In genomic region chr11:30800904-30801303, GRCh38 we compare ENCODE assay signal across 25 cellular contexts.
"Had no signal": no experiment of that assay in that cellular context is flagged by ENCODE, and none has a peak within 500 bp of the region (broad histone marks: within the 10 kb centered on the region; RNA-seq: fewer than 3 reads in every experiment).

No MANE protein-coding gene starts in this region.

- H3K27ac ChIP-seq: colonic mucosa, epithelial cell of prostate, esophagus squamous epithelium, heart right ventricle, left ventricle myocardium inferior, lower lobe of right lung had no signal

- H3K4me3 ChIP-seq: colonic mucosa, esophagus squamous epithelium, gastrocnemius medialis, heart right ventricle, left ventricle myocardium inferior, lower lobe of right lung, mucosa of descending colon had no signal

- H3K9me3 ChIP-seq: colonic mucosa, esophagus squamous epithelium, gastrocnemius medialis, lower lobe of right lung, mucosa of descending colon had no signal

- DNase-seq: colonic mucosa; cortex of kidney; effector CD8-positive, alpha-beta T cell; effector memory CD8-positive, alpha-beta T cell; endodermal cell; erythroblast; esophagus squamous epithelium; foreskin fibroblast; foreskin melanocyte; gastrocnemius medialis; glutamatergic neuron; head of caudate nucleus; heart right ventricle; hippocampal formation; left cardiac atrium; left ventricle myocardium inferior; lower lobe of right lung; mesenchymal stem cell; mucosa of descending colon; naive B cell had no signal

- H3K27me3 ChIP-seq: colonic mucosa, esophagus squamous epithelium, gastrocnemius medialis, heart right ventricle had no signal

- FAIRE-seq: endometrium, islet of Langerhans, keratinocyte had no signal

- H3K36me3 ChIP-seq: colonic mucosa, esophagus squamous epithelium, gastrocnemius medialis, heart right ventricle, left ventricle myocardium inferior, lower lobe of right lung had no signal

- H3K4me1 ChIP-seq: colonic mucosa, esophagus squamous epithelium, heart right ventricle, left ventricle myocardium inferior, lower lobe of right lung had no signal

- ATAC-seq: effector memory CD8-positive, alpha-beta T cell; esophagus mucosa; heart right ventricle; left cardiac atrium; lower lobe of right lung; mucosa of descending colon had no signal
